Comparison of ENCODE assay signal across 28 cellular contexts in genomic region chr19:6690160-6690885, GRCh38. TPM values are rescaled to one million over a fixed set of nuclear protein-coding genes. Genes with fewer than 3 reads are reported as not detected.
DNase-seq lines count a peak whose midpoint lies in the region; ATAC-seq, FAIRE-seq and TF ChIP-seq lines count a peak whose summit lies in the region.
"Had no signal": no experiment of that assay in that cellular context is flagged by ENCODE, and none has a peak within 500 bp of the region (broad histone marks: within the 10 kb centered on the region; RNA-seq: fewer than 3 reads in every experiment).

No MANE protein-coding gene starts in this region.

- no peak overlapping the region for H3K14ac ChIP-seq in H9 (ENCODE audit: insufficient read depth, low read length)

- H3K23ac ChIP-seq in H9 (ENCODE audit: insufficient read length, low read depth, low read length): no peak overlapping the region

- peak overlapping the region; percentile 80 for H2BK120ac ChIP-seq in H9 (ENCODE audit: low read depth, low read length, poor library complexity, severe bottlenecking)

- no peak overlapping the region; a peak in 1 of 7 replicates for H3K27ac Mint-ChIP-seq in H9
- no peak overlapping the region for H3K27ac Mint-ChIP-seq in activated T-cell treated with anti-CD3 and anti-CD28 coated beads, Interleukin-2, amount 50 U/mL, for 24 hours
- no peak overlapping the region for H3K27ac Mint-ChIP-seq in activated naive CD4-positive, alpha-beta T cell treated with anti-CD3 and anti-CD28 coated beads for 36 hours
- H3K27ac Mint-ChIP-seq: CD4-positive, alpha-beta T cell had no signal

- H3K4me2 ChIP-seq in H9 (ENCODE audit: insufficient read depth, insufficient read length, low read length): no peak overlapping the region
- no peak overlapping the region for H3K4me2 ChIP-seq in K562 (ENCODE audit: insufficient read depth, low read length)
- H3K4me2 ChIP-seq: A549; BLaER1 treated with 17β-estradiol and CSF1 and Interleukin-3, amounts not matched to agents 10 nM and 100 nM had no signal

- no peak overlapping the region for H2BK5ac ChIP-seq in H9 (ENCODE audit: insufficient read length, low read length)

- H3K4me1 Mint-ChIP-seq in H9: peaks cover 3% of the 10 kb centered on the region in 2 experiments; a peak in 1 of 4 replicates
- peaks cover 10% of the 10 kb centered on the region for H3K4me1 Mint-ChIP-seq in activated T-cell treated with anti-CD3 and anti-CD28 coated beads, Interleukin-2, amount 50 U/mL, for 24 hours (ENCODE audit: low read depth)
- no peaks in the 10 kb centered on the region for H3K4me1 Mint-ChIP-seq in activated naive CD4-positive, alpha-beta T cell treated with anti-CD3 and anti-CD28 coated beads for 36 hours (ENCODE audit: low read depth)

- H3K36me3 ChIP-seq in K562 (ENCODE audit: control insufficient read depth, insufficient read depth, low read length) (no peaks in the 10 kb centered on the region), kidney (ENCODE audit: control insufficient read depth in 1 of 2, insufficient read depth in 2 of 2, low read length in 2 of 2) (no peaks in the 10 kb centered on the region)
- H3K36me3 ChIP-seq: BE2C had no signal

- H3K18ac ChIP-seq in H9 (ENCODE audit: insufficient read length, low read depth, low read length): no peak overlapping the region

- no peak for TF ChIP-seq RAD21 in K562 (CRISPR knock-in tag; conservative IDR thresholded peaks at IDR 0.05 in 1 of 2, IDR thresholded peaks at IDR 0.05 in 1 of 2)

- H3K4me3 Mint-ChIP-seq in H9: no peak overlapping the region
- H3K4me3 Mint-ChIP-seq in activated T-cell treated with anti-CD3 and anti-CD28 coated beads, Interleukin-2, amount 50 U/mL, for 24 hours: no peak overlapping the region
- H3K4me3 Mint-ChIP-seq in activated naive CD4-positive, alpha-beta T cell treated with anti-CD3 and anti-CD28 coated beads for 36 hours: no peak overlapping the region
- H3K4me3 Mint-ChIP-seq: CD14-positive monocyte; CD4-positive, alpha-beta T cell had no signal

- H3K79me1 ChIP-seq in H9 (ENCODE audit: insufficient read depth, low read depth, low read length, poor library complexity, severe bottlenecking): no peaks in the 10 kb centered on the region

- H3K27ac ChIP-seq in H9 (ENCODE audit: insufficient read length, low read depth, low read length): no peak overlapping the region
- no peak overlapping the region for H3K27ac ChIP-seq in K562 (ENCODE audit: extremely low read depth, low read depth, low read length)
- no peak overlapping the region for H3K27ac ChIP-seq in kidney (ENCODE audit: low read depth in 2 of 2, low read length in 2 of 2)
- H3K27ac ChIP-seq: A549; BLaER1 treated with 17β-estradiol and CSF1 and Interleukin-3, amounts not matched to agents 10 nM and 100 nM had no signal

- H3K79me2 ChIP-seq in H9 (ENCODE audit: insufficient read depth, low read length) (no peaks in the 10 kb centered on the region), K562 (ENCODE audit: control insufficient read depth, insufficient read depth, low read length) (no peaks in the 10 kb centered on the region)

- TF ChIP-seq POLR2A in K562 (conservative IDR thresholded peaks at IDR 0.05): no peak

- H3K4me3 ChIP-seq in K562: no peak overlapping the region
- H3K4me3 ChIP-seq in kidney (ENCODE audit: low read length in 2 of 2): no peak overlapping the region
- H3K4me3 ChIP-seq: A549; BLaER1 treated with 17β-estradiol and CSF1 and Interleukin-3, amounts not matched to agents 10 nM and 100 nM had no signal

- intact Hi-C loops in K562 (cut with micrococcal nuclease): no loop called here
- intact Hi-C loops in kidney (cut with DNase I): no loop called here
- intact Hi-C loops in posterior vena cava (cut with DNase I): no loop called here
- intact Hi-C loops in activated naive CD4-positive, alpha-beta T cell treated with anti-CD3 and anti-CD28 coated beads for 36 hours (cut with micrococcal nuclease): no loop called here

- no peak for FAIRE-seq in K562 (lab: Jason Lieb, UNC)
- no peak for FAIRE-seq in kidney (lab: Jason Lieb, UNC)
- FAIRE-seq: A549, GM12891, GM18507, H54 had no signal

- POLR2A ChIA-PET in K562 (lab: Yijun Ruan, JAX): interaction anchor here (0.5 kb wide), 1 partner anchor 118 kb away, joined by 3 read pairs; no protein-coding TSS in a partner anchor

- H3T11ph ChIP-seq in H9 (ENCODE audit: low read length): no peak overlapping the region

- H3K9ac ChIP-seq in H9 (ENCODE audit: extremely low read depth, insufficient read length, low read length) (no peak overlapping the region), K562 (ENCODE audit: insufficient read depth in 1 of 2, low read depth in 2 of 2, low read length in 2 of 2) (no peak overlapping the region), kidney (ENCODE audit: low read length in 2 of 2) (no peak overlapping the region)
- H3K9ac ChIP-seq: BLaER1 treated with 17β-estradiol and CSF1 and Interleukin-3, amounts not matched to agents 10 nM and 100 nM had no signal

- H3K23me2 ChIP-seq in H9 (ENCODE audit: insufficient read length, low read depth, low read length, poor library complexity, severe bottlenecking): no peaks in the 10 kb centered on the region

- no peak overlapping the region for H2AK5ac ChIP-seq in H9 (ENCODE audit: insufficient read length, low read length)

- H4K20me1 ChIP-seq in H9 (ENCODE audit: control insufficient read depth, insufficient read depth, insufficient read length) (no peaks in the 10 kb centered on the region), K562 (replicated peaks; ENCODE audit: control insufficient read depth, insufficient read depth, low read length) (no peaks in the 10 kb centered on the region)

- H4K5ac ChIP-seq in H9 (ENCODE audit: insufficient read length, low read depth, low read length): no peak overlapping the region

- H3K9me3 ChIP-seq in H9 (ENCODE audit: control insufficient read depth, low read depth, low read length) (no peaks in the 10 kb centered on the region), K562 (replicated peaks; ENCODE audit: control insufficient read depth, insufficient read depth, low read depth, low read length) (no peaks in the 10 kb centered on the region; the same call in 1 of the 2 replicates), kidney (ENCODE audit: control insufficient read depth in 1 of 2, low read length in 2 of 2) (no peaks in the 10 kb centered on the region)
- H3K9me3 ChIP-seq: A549, BE2C had no signal

- peak overlapping the region; percentile 58 for H3K56ac ChIP-seq in H9 (ENCODE audit: insufficient read length, low read depth, low read length)

- no peaks in the 10 kb centered on the region for H3K9me1 ChIP-seq in K562 (ENCODE audit: control insufficient read depth, insufficient read depth, low read length)

- H2AFZ ChIP-seq in H9 (ENCODE audit: low read length) (no peak overlapping the region), K562 (ENCODE audit: low read depth, low read length) (no peak overlapping the region)

- no peaks in the 10 kb centered on the region; the same call in 1 of the 2 replicates for H3K27me3 ChIP-seq in H9 (ENCODE audit: insufficient read depth, low read length)
- H3K27me3 ChIP-seq in K562 (ENCODE audit: control insufficient read depth in 2 of 2, insufficient read depth in 2 of 2, low read length in 2 of 2): no peaks in the 10 kb centered on the region
- H3K27me3 ChIP-seq: BE2C; BLaER1 treated with 17β-estradiol and CSF1 and Interleukin-3, amounts not matched to agents 10 nM and 100 nM had no signal

- no peak overlapping the region for H4K8ac ChIP-seq in H9 (replicated peaks; ENCODE audit: insufficient read length, low read depth, low read length)

- H3K36me3 Mint-ChIP-seq in H9 (ENCODE audit: insufficient read depth in 1 of 3, low read depth in 3 of 3): peaks cover 0 to 9% (median 0%) of the 10 kb centered on the region in 3 experiments; a peak in 5 of 7 replicates
- no peaks in the 10 kb centered on the region for H3K36me3 Mint-ChIP-seq in activated T-cell treated with anti-CD3 and anti-CD28 coated beads, Interleukin-2, amount 50 U/mL, for 24 hours (ENCODE audit: low read depth)
- no peaks in the 10 kb centered on the region for H3K36me3 Mint-ChIP-seq in activated naive CD4-positive, alpha-beta T cell treated with anti-CD3 and anti-CD28 coated beads for 36 hours (ENCODE audit: low read depth)

- CTCF ChIA-PET in K562 (lab: Yijun Ruan, JAX; ENCODE audit: low intra/inter-chr PET ratio): no interaction called here
- CTCF ChIA-PET in activated naive CD4-positive, alpha-beta T cell treated with anti-CD3 and anti-CD28 coated beads for 36 hours (lab: Charles Lee): no interaction called here

- H2BK20ac ChIP-seq in H9 (ENCODE audit: low read depth, low read length, poor library complexity, severe bottlenecking): no peak overlapping the region

- no peak for DNase-seq in H9
- DNase-seq in K562 (ENCODE audit: extremely low read depth in 1 of 4, low spot score in 3 of 4): no peak
- DNase-seq in kidney: peak; percentile 12
- DNase-seq in posterior vena cava (ENCODE audit: low spot score): peak; percentile 11
- no peak for DNase-seq in activated T-cell treated with anti-CD3 and anti-CD28 coated beads, Interleukin-2, amount 50 U/mL, for 24 hours
- DNase-seq in activated naive CD4-positive, alpha-beta T cell treated with anti-CD3 and anti-CD28 coated beads for 36 hours: no peak
- no peak for DNase-seq in NCI-H2196 (lab: John Stamatoyannopoulos, UW; ENCODE audit: unreplicated experiment)
- DNase-seq: 8988T; ACHN; AML-193; BE2C; Calu3; CD4-positive, alpha-beta T cell; COR-L47; DMS53; DMS79 treated with DMSO at 0.1 percent for 48 hours; GF-D8; GOT3; HCEC 1CT had no signal

- no peaks in the 10 kb centered on the region for H3K4me1 ChIP-seq in H9 (ENCODE audit: insufficient read depth, low read length)
- peaks cover 0 to 21% of the 10 kb centered on the region in 2 experiments; a peak in 2 of 5 replicates for H3K4me1 ChIP-seq in K562 (replicated peaks in 1 of 2; ENCODE audit: control insufficient read depth in 2 of 2, insufficient read depth in 2 of 2, low read length in 2 of 2)
- no peaks in the 10 kb centered on the region for H3K4me1 ChIP-seq in kidney (ENCODE audit: control insufficient read depth in 1 of 2, insufficient read depth in 1 of 2, low read depth in 1 of 2, low read length in 2 of 2)
- H3K4me1 ChIP-seq: A549, BE2C had no signal

- H2BK15ac ChIP-seq in H9 (ENCODE audit: low read depth, low read length): no peak overlapping the region

- no CpG with 5 or more reads among the region's 11 CpGs for WGBS in H9 (ENCODE audit: extremely low coverage, insufficient read length, low lambda C conversion rate)
- 32% methylated on average over 11 of the region's 11 CpGs for WGBS in K562 (ENCODE audit: insufficient coverage, low coverage, missing lambda C conversion rate)

- ATAC-seq in K562: no peak
- ATAC-seq in HG03571 (IDR thresholded peaks at IDR 0.05; ENCODE audit: unreplicated experiment): no peak
- ATAC-seq: A549 had no signal

- no peak overlapping the region for H3K4ac ChIP-seq in H9 (ENCODE audit: low read depth, low read length)

- no peak overlapping the region for H2BK12ac ChIP-seq in H9 (ENCODE audit: insufficient read length, low read depth, low read length)

- TF ChIP-seq CTCF in H9 (conservative IDR thresholded peaks at IDR 0.05) (no peak), K562 (IDR thresholded peaks at IDR 0.05 in 2 of 3, conservative IDR thresholded peaks at IDR 0.05 in 1 of 3; ENCODE audit: insufficient read depth in 2 of 3, low read depth in 1 of 3, low read length in 3 of 3) (no peak), kidney (IDR thresholded peaks at IDR 0.05; ENCODE audit: borderline replicate concordance, extremely low read depth, insufficient read depth) (no peak)

- H4K91ac ChIP-seq in H9 (ENCODE audit: insufficient read length, low read depth, low read length): no peak overlapping the region

- TF ChIP-seq EP300 in K562 (IDR thresholded peaks at IDR 0.05; ENCODE audit: low read length): no peak

- H3K27me3 Mint-ChIP-seq in H9 (ENCODE audit: low read depth): no peaks in the 10 kb centered on the region; the same call in none of the 2 replicates
- H3K27me3 Mint-ChIP-seq in activated T-cell treated with anti-CD3 and anti-CD28 coated beads, Interleukin-2, amount 50 U/mL, for 24 hours: no peaks in the 10 kb centered on the region
- no peaks in the 10 kb centered on the region for H3K27me3 Mint-ChIP-seq in activated naive CD4-positive, alpha-beta T cell treated with anti-CD3 and anti-CD28 coated beads for 36 hours (ENCODE audit: low read depth)
- H3K27me3 Mint-ChIP-seq: CD4-positive, alpha-beta T cell had no signal

- peaks cover 2 to 65% of the 10 kb centered on the region in 2 experiments; a peak in 4 of 5 replicates for H3K9me3 Mint-ChIP-seq in H9
- H3K9me3 Mint-ChIP-seq in activated T-cell treated with anti-CD3 and anti-CD28 coated beads, Interleukin-2, amount 50 U/mL, for 24 hours: peaks cover 4% of the 10 kb centered on the region
- no peaks in the 10 kb centered on the region for H3K9me3 Mint-ChIP-seq in activated naive CD4-positive, alpha-beta T cell treated with anti-CD3 and anti-CD28 coated beads for 36 hours
- H3K9me3 Mint-ChIP-seq: CD4-positive, alpha-beta T cell had no signal

- in situ Hi-C loops in K562 (cut with MboI): no loop called here

- no TSS peak for BruUV-seq in K562 (replicated peaks; lab: Mats Ljungman, UMichigan)

RNA-seq across cellular contexts. Expression of gene TNFSF14, which starts 20.4 kb away (rescaled TPM):
- total RNA-seq in H9 (2021) (not detected in 2 replicates), K562 (2014; rRNA removed) (0.08 TPM in 1 of 2 replicates, not detected in the other), K562 (2014; rRNA removed; fragmentation: Illumina TruSeq; extraction: Trizol) (0.04 and 0.06 TPM in 2 replicates), K562 (2015; rRNA removed; fragmentation: Illumina TruSeq; extraction: Trizol) (0.04 and 0.07 TPM in 2 replicates), K562 (2021) (0.20 and 0.42 TPM in 2 replicates), kidney (2.5 TPM), posterior vena cava (1 to 10 TPM; 1.4 to 1.6 TPM)
- total RNA-seq in K562 (2011; cell fraction: chromatin; rRNA removed; ENCODE audit: low replicate concordance): 0.26 and 0.42 TPM in 2 replicates
- 0.39 and 0.50 TPM in 2 replicates for total RNA-seq in K562 (2011; cell fraction: nucleolus; rRNA removed)
- total RNA-seq in K562 (2011; cell fraction: nucleoplasm; rRNA removed): 0.15 and 0.76 TPM in 2 replicates
- polyA plus RNA-seq in K562 (2011; rRNA removed) (0.32 and 0.38 TPM in 2 replicates), K562 (2014; fragmentation: Illumina TruSeq; extraction: Trizol) (0.12 and 0.15 TPM in 2 replicates), K562 (2014; fragmentation: Nextera tagmentation; extraction: Ambion mirVana) (under 1 TPM; 0.01 to 0.04 TPM), K562 (2014; rRNA removed) (not detected in 2 replicates), kidney (ENCODE audit: insufficient read depth, low read depth, low replicate concordance) (not detected)
- 0.55 and 0.59 TPM in 2 replicates for polyA plus RNA-seq in K562 (2011; cell fraction: cytosol; rRNA removed)
- 0.27 and 0.34 TPM in 2 replicates for polyA plus RNA-seq in K562 (2011; cell fraction: nucleus; rRNA removed)
- 0.20 and 0.26 TPM in 2 replicates for polyA plus RNA-seq in K562 (2012)
- polyA minus RNA-seq in K562 (2011; rRNA and poly(A)+ RNA removed): 0.74 and 0.87 TPM in 2 replicates
- 0.29 TPM in 1 of 2 replicates, not detected in the other for polyA minus RNA-seq in K562 (2011; cell fraction: cytosol; rRNA and poly(A)+ RNA removed)
- 0.11 and 0.13 TPM in 2 replicates for polyA minus RNA-seq in K562 (2011; cell fraction: nucleus; rRNA and poly(A)+ RNA removed)
- 10 to 100 TPM; 13.1 to 14.5 TPM for total RNA-seq in activated naive CD4-positive, alpha-beta T cell treated with anti-CD3 and anti-CD28 coated beads for 36 hours
- total RNA-seq: Daoy, G401 had no signal

RNA-seq across cellular contexts. Expression of gene C3, which starts 30.1 kb away (rescaled TPM):
- 4.9 and 5.9 TPM in 2 replicates for total RNA-seq in H9 (2021)
- total RNA-seq in K562 (2011; cell fraction: chromatin; rRNA removed; ENCODE audit: low replicate concordance): 19.5 and 33.3 TPM in 2 replicates
- total RNA-seq in K562 (2011; cell fraction: nucleolus; rRNA removed): 14.5 and 17.5 TPM in 2 replicates
- 15.2 and 15.6 TPM in 2 replicates for total RNA-seq in K562 (2011; cell fraction: nucleoplasm; rRNA removed)
- total RNA-seq in K562 (2014; rRNA removed): 0.59 and 2.0 TPM in 2 replicates
- total RNA-seq in K562 (2014; rRNA removed; fragmentation: Illumina TruSeq; extraction: Trizol): 1.1 and 1.5 TPM in 2 replicates
- 2.1 and 2.2 TPM in 2 replicates for total RNA-seq in K562 (2015; rRNA removed; fragmentation: Illumina TruSeq; extraction: Trizol)
- 8.0 and 10.6 TPM in 2 replicates for total RNA-seq in K562 (2021)
- polyA plus RNA-seq in K562 (2011; rRNA removed): 9.1 and 40.9 TPM in 2 replicates
- polyA plus RNA-seq in K562 (2011; cell fraction: cytosol; rRNA removed): 9.2 and 36.7 TPM in 2 replicates
- 23.7 and 50.5 TPM in 2 replicates for polyA plus RNA-seq in K562 (2011; cell fraction: nucleus; rRNA removed)
- polyA plus RNA-seq in K562 (2012): 7.4 and 20.1 TPM in 2 replicates
- polyA plus RNA-seq in K562 (2014; fragmentation: Illumina TruSeq; extraction: Trizol): 2.4 and 4.3 TPM in 2 replicates
- polyA plus RNA-seq in K562 (2014; fragmentation: Nextera tagmentation; extraction: Ambion mirVana): 1 to 10 TPM; 1.2 to 2.2 TPM
- polyA plus RNA-seq in K562 (2014; rRNA removed): 2.5 and 5.4 TPM in 2 replicates
- 6.5 and 24.5 TPM in 2 replicates for polyA minus RNA-seq in K562 (2011; rRNA and poly(A)+ RNA removed)
- polyA minus RNA-seq in K562 (2011; cell fraction: cytosol; rRNA and poly(A)+ RNA removed): 23.9 and 64.6 TPM in 2 replicates
- 16.2 and 39.1 TPM in 2 replicates for polyA minus RNA-seq in K562 (2011; cell fraction: nucleus; rRNA and poly(A)+ RNA removed)
- total RNA-seq in kidney: 3,831 TPM
- 452 TPM for polyA plus RNA-seq in kidney (ENCODE audit: insufficient read depth, low read depth, low replicate concordance)
- 1,000 to 10,000 TPM in 1 of 2 donors, 100 to 1,000 TPM in 1; 929 to 2,763 TPM for total RNA-seq in posterior vena cava
- total RNA-seq in activated naive CD4-positive, alpha-beta T cell treated with anti-CD3 and anti-CD28 coated beads for 36 hours: under 1 TPM; 0.81 to 0.94 TPM

RNA-seq across cellular contexts. Expression of gene GPR108, which starts 47.1 kb away (rescaled TPM):
- total RNA-seq in H9 (2021) (38.2 and 39.3 TPM in 2 replicates), K562 (2014; rRNA removed) (23.8 and 33.5 TPM in 2 replicates), K562 (2014; rRNA removed; fragmentation: Illumina TruSeq; extraction: Trizol) (12.3 and 16.4 TPM in 2 replicates), K562 (2015; rRNA removed; fragmentation: Illumina TruSeq; extraction: Trizol) (21.9 and 24.4 TPM in 2 replicates), K562 (2021) (31.1 and 33.1 TPM in 2 replicates), kidney (113 TPM), posterior vena cava (10 to 100 TPM; 39.3 to 43.4 TPM)
- 45.9 and 112 TPM in 2 replicates for total RNA-seq in K562 (2011; cell fraction: chromatin; rRNA removed; ENCODE audit: low replicate concordance)
- 96.6 and 107 TPM in 2 replicates for total RNA-seq in K562 (2011; cell fraction: nucleolus; rRNA removed)
- total RNA-seq in K562 (2011; cell fraction: nucleoplasm; rRNA removed): 72.1 and 74.9 TPM in 2 replicates
- polyA plus RNA-seq in K562 (2011; rRNA removed) (29.8 and 46.5 TPM in 2 replicates), K562 (2014; fragmentation: Illumina TruSeq; extraction: Trizol) (32.3 and 33.2 TPM in 2 replicates), K562 (2014; fragmentation: Nextera tagmentation; extraction: Ambion mirVana) (1 to 10 TPM; 2.4 to 6.1 TPM), K562 (2014; rRNA removed) (32.9 and 36.4 TPM in 2 replicates), kidney (ENCODE audit: insufficient read depth, low read depth, low replicate concordance) (144 TPM)
- 43.8 and 51.1 TPM in 2 replicates for polyA plus RNA-seq in K562 (2011; cell fraction: cytosol; rRNA removed)
- polyA plus RNA-seq in K562 (2011; cell fraction: nucleus; rRNA removed): 180 and 195 TPM in 2 replicates
- polyA plus RNA-seq in K562 (2012): 29.9 and 65.7 TPM in 2 replicates
- polyA minus RNA-seq in K562 (2011; rRNA and poly(A)+ RNA removed): 22.3 and 35.9 TPM in 2 replicates
- polyA minus RNA-seq in K562 (2011; cell fraction: cytosol; rRNA and poly(A)+ RNA removed): 21.0 and 22.6 TPM in 2 replicates
- polyA minus RNA-seq in K562 (2011; cell fraction: nucleus; rRNA and poly(A)+ RNA removed): 18.7 and 34.9 TPM in 2 replicates
- total RNA-seq in activated naive CD4-positive, alpha-beta T cell treated with anti-CD3 and anti-CD28 coated beads for 36 hours: 10 to 100 TPM; 54.0 to 59.9 TPM

RNA-seq across cellular contexts. Expression of gene TRIP10, which starts 49.2 kb away (rescaled TPM):
- total RNA-seq in H9 (2021) (54.1 and 56.4 TPM in 2 replicates), K562 (2014; rRNA removed) (57.4 and 61.8 TPM in 2 replicates), K562 (2014; rRNA removed; fragmentation: Illumina TruSeq; extraction: Trizol) (23.6 and 29.4 TPM in 2 replicates), K562 (2015; rRNA removed; fragmentation: Illumina TruSeq; extraction: Trizol) (34.6 and 36.1 TPM in 2 replicates), K562 (2021) (59.1 and 63.2 TPM in 2 replicates), kidney (92.9 TPM), posterior vena cava (10 to 100 TPM; 83.2 to 92.6 TPM)
- 67.3 and 119 TPM in 2 replicates for total RNA-seq in K562 (2011; cell fraction: chromatin; rRNA removed; ENCODE audit: low replicate concordance)
- 65.3 and 66.5 TPM in 2 replicates for total RNA-seq in K562 (2011; cell fraction: nucleolus; rRNA removed)
- total RNA-seq in K562 (2011; cell fraction: nucleoplasm; rRNA removed): 53.5 and 66.7 TPM in 2 replicates
- polyA plus RNA-seq in K562 (2011; rRNA removed) (29.1 and 39.3 TPM in 2 replicates), K562 (2014; fragmentation: Illumina TruSeq; extraction: Trizol) (56.2 and 56.7 TPM in 2 replicates), K562 (2014; fragmentation: Nextera tagmentation; extraction: Ambion mirVana) (1 to 10 TPM; 1.2 to 2.7 TPM), K562 (2014; rRNA removed) (66.6 and 66.8 TPM in 2 replicates), kidney (ENCODE audit: insufficient read depth, low read depth, low replicate concordance) (57.5 TPM)
- polyA plus RNA-seq in K562 (2011; cell fraction: cytosol; rRNA removed): 22.8 and 30.6 TPM in 2 replicates
- 113 and 133 TPM in 2 replicates for polyA plus RNA-seq in K562 (2011; cell fraction: nucleus; rRNA removed)
- 47.5 and 50.8 TPM in 2 replicates for polyA plus RNA-seq in K562 (2012)
- 17.1 and 20.3 TPM in 2 replicates for polyA minus RNA-seq in K562 (2011; rRNA and poly(A)+ RNA removed)
- polyA minus RNA-seq in K562 (2011; cell fraction: cytosol; rRNA and poly(A)+ RNA removed): 18.3 and 21.0 TPM in 2 replicates
- polyA minus RNA-seq in K562 (2011; cell fraction: nucleus; rRNA and poly(A)+ RNA removed): 21.3 and 30.1 TPM in 2 replicates
- 10 to 100 TPM; 56.2 to 61.1 TPM for total RNA-seq in activated naive CD4-positive, alpha-beta T cell treated with anti-CD3 and anti-CD28 coated beads for 36 hours

Comparison
In these comparisons a context has a peak if more than half of its experiments do, and no peak if none do; other contexts are left out.
1. DNase-seq: peak in kidney (single experiment) and posterior vena cava (single experiment); none in H9 (single experiment), K562 (0 of 4), activated T-cell treated with anti-CD3 and anti-CD28 coated beads, Interleukin-2, amount 50 U/mL, for 24 hours (single experiment), activated naive CD4-positive, alpha-beta T cell treated with anti-CD3 and anti-CD28 coated beads for 36 hours (single experiment) and NCI-H2196 (single experiment).
2. RNA of gene C3, which starts 30.1 kb away (total RNA-seq): 3,831 TPM in kidney (single experiment) and 929 to 2,763 TPM in posterior vena cava; 4.9 to 5.9 TPM in H9, 0.59 to 33.3 TPM in K562 and 0.81 to 0.94 TPM in activated naive CD4-positive, alpha-beta T cell treated with anti-CD3 and anti-CD28 coated beads for 36 hours; every median in the first group is over 10 times any median in the second.